13 cellular contexts compared by ENCODE assay signal in the genomic region with DNA sequence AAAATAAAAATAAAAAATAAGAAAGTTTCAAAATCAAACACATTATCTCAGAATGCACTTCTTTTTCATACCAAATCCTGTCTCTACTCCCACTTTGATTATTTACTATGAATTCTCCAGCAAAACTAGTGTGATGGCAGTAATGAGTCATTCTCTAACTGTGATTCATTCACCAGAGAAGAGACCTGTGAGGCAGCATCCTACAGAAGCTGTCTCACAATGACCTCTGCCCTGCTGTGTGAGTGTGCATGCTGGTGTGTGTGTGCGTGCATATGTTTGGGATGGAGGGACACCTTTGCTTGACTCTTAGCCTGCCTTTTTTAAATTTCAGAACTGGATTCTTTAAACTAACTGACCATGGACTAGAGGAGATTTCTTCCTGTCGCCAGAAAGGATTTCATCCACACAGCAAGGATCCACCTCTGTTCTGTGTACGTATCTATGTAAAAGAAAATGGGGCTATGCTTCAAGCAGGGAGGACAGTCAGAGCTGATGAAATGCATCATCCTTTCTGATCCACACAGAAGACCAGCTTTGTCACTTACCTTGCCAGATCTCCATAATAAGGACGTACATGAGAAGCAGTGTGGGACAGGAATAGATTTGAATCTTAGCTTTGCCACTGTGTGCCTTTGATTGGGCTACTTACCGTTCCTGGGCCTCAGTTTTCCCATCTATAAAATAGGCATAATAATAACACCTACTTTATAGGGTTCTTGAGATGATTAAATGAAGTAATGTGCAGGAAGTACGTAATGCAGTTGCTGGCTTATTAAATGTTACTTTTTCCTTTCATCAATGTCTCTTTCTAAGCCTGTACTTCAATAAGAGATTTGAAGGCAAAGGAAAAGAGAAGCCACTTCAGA. TPM values are rescaled to one million over a fixed set of nuclear protein-coding genes. Genes with fewer than 3 reads are reported as not detected.
DNase-seq lines count a peak whose midpoint lies in the region; ATAC-seq, FAIRE-seq and TF ChIP-seq lines count a peak whose summit lies in the region.
"Had no signal": no experiment of that assay in that cellular context is flagged by ENCODE, and none has a peak within 500 bp of the region (broad histone marks: within the 10 kb centered on the region; RNA-seq: fewer than 3 reads in every experiment).

No MANE protein-coding gene starts in this region.

- no peak for TF ChIP-seq POLR2A in stomach (IDR thresholded peaks at IDR 0.05)

- no peaks in the 10 kb centered on the region for H3K27me3 ChIP-seq in stomach
- H3K27me3 ChIP-seq: esophagus squamous epithelium, right lobe of liver had no signal

- H3K4me1 ChIP-seq in stomach = no peaks in the 10 kb centered on the region
- H3K4me1 ChIP-seq: esophagus squamous epithelium, right lobe of liver had no signal

- CTCF ChIA-PET in activated naive CD4-positive, alpha-beta T cell treated with anti-CD3 and anti-CD28 coated beads for 36 hours (lab: Charles Lee) = no interaction called here

- no peak overlapping the region for H3K27ac Mint-ChIP-seq in activated naive CD4-positive, alpha-beta T cell treated with anti-CD3 and anti-CD28 coated beads for 36 hours
- H3K27ac Mint-ChIP-seq in activated T-cell treated with anti-CD3 and anti-CD28 coated beads, Interleukin-2, amount 50 U/mL, for 24 hours = peak overlapping the region; percentile 90
- H3K27ac Mint-ChIP-seq: IgD-negative memory B cell had no signal

- H3K4me1 Mint-ChIP-seq in activated naive CD4-positive, alpha-beta T cell treated with anti-CD3 and anti-CD28 coated beads for 36 hours (ENCODE audit: low read depth) = peaks cover 15% of the 10 kb centered on the region
- peaks cover 41% of the 10 kb centered on the region for H3K4me1 Mint-ChIP-seq in activated T-cell treated with anti-CD3 and anti-CD28 coated beads, Interleukin-2, amount 50 U/mL, for 24 hours (ENCODE audit: low read depth)

- no peak for TF ChIP-seq EP300 in stomach (IDR thresholded peaks at IDR 0.05)

- DNase-seq in activated naive CD4-positive, alpha-beta T cell treated with anti-CD3 and anti-CD28 coated beads for 36 hours = peak; percentile 73
- no peak for DNase-seq in activated naive CD4-positive, alpha-beta T cell (lab: John Stamatoyannopoulos, UW)
- peak; percentile 45 for DNase-seq in activated T-cell treated with anti-CD3 and anti-CD28 coated beads, Interleukin-2, amount 50 U/mL, for 24 hours
- DNase-seq in hepatic stellate cell (ENCODE audit: low spot score) (peak; percentile 64), urothelium cell line (ENCODE audit: low spot score) (peak; percentile 75), stomach (no peak), AML-193 (lab: John Stamatoyannopoulos, UW) (no peak)
- DNase-seq: esophagus squamous epithelium, right lobe of liver, T-helper 9 cell had no signal

- H3K27me3 Mint-ChIP-seq in activated naive CD4-positive, alpha-beta T cell treated with anti-CD3 and anti-CD28 coated beads for 36 hours (ENCODE audit: low read depth) = no peaks in the 10 kb centered on the region
- no peaks in the 10 kb centered on the region for H3K27me3 Mint-ChIP-seq in activated T-cell treated with anti-CD3 and anti-CD28 coated beads, Interleukin-2, amount 50 U/mL, for 24 hours
- H3K27me3 Mint-ChIP-seq: IgD-negative memory B cell had no signal

- no peaks in the 10 kb centered on the region for H3K9me3 Mint-ChIP-seq in activated naive CD4-positive, alpha-beta T cell treated with anti-CD3 and anti-CD28 coated beads for 36 hours
- H3K9me3 Mint-ChIP-seq in activated T-cell treated with anti-CD3 and anti-CD28 coated beads, Interleukin-2, amount 50 U/mL, for 24 hours = no peaks in the 10 kb centered on the region

- no peak overlapping the region for H3K4me3 ChIP-seq in stomach
- H3K4me3 ChIP-seq: esophagus squamous epithelium, right lobe of liver had no signal

- no peak for FAIRE-seq in urothelium cell line (lab: Jason Lieb, UNC)

- TF ChIP-seq CTCF in stomach (IDR thresholded peaks at IDR 0.05) = no peak

- 84 to 95% (median 91%) methylated on average over 6 of the region's 6 CpGs for WGBS in stomach, 5 donors

- ATAC-seq in GM21526 (IDR thresholded peaks at IDR 0.05; ENCODE audit: low FRiP score, unreplicated experiment) = no peak

- no peak overlapping the region for H3K27ac ChIP-seq in stomach
- H3K27ac ChIP-seq: C4-2B, esophagus squamous epithelium, right lobe of liver had no signal

- peaks cover 21 to 97% (median 94%) of the 10 kb centered on the region in 4 donors for H3K36me3 ChIP-seq in stomach

- peaks cover 65% of the 10 kb centered on the region for H3K36me3 Mint-ChIP-seq in activated naive CD4-positive, alpha-beta T cell treated with anti-CD3 and anti-CD28 coated beads for 36 hours (ENCODE audit: low read depth)
- peaks cover 59% of the 10 kb centered on the region for H3K36me3 Mint-ChIP-seq in activated T-cell treated with anti-CD3 and anti-CD28 coated beads, Interleukin-2, amount 50 U/mL, for 24 hours (ENCODE audit: low read depth)

- H3K4me3 Mint-ChIP-seq in activated naive CD4-positive, alpha-beta T cell treated with anti-CD3 and anti-CD28 coated beads for 36 hours = no peak overlapping the region
- H3K4me3 Mint-ChIP-seq in activated T-cell treated with anti-CD3 and anti-CD28 coated beads, Interleukin-2, amount 50 U/mL, for 24 hours = peak overlapping the region; percentile 35
- H3K4me3 Mint-ChIP-seq: IgD-negative memory B cell had no signal

- no peaks in the 10 kb centered on the region for H3K9me3 ChIP-seq in stomach
- H3K9me3 ChIP-seq: esophagus squamous epithelium, right lobe of liver had no signal

- intact Hi-C loops in activated naive CD4-positive, alpha-beta T cell treated with anti-CD3 and anti-CD28 coated beads for 36 hours (cut with micrococcal nuclease) = loop anchor here (1.0 to 2.0 kb wide), 3 partner anchors 29 to 66 kb away; partner anchors contain the start of gene DGUOK
- intact Hi-C loops in stomach (cut with DNase I; ENCODE audit: low total_unique reads) = no loop called here

RNA-seq across cellular contexts. Expression of gene STAMBP, which starts 31.2 kb away (rescaled TPM):
- total RNA-seq in activated naive CD4-positive, alpha-beta T cell treated with anti-CD3 and anti-CD28 coated beads for 36 hours = 10 to 100 TPM; 80.5 to 80.7 TPM
- 10 to 100 TPM; 22.6 to 84.9 (median 50.4) TPM for total RNA-seq in stomach
- polyA plus RNA-seq in stomach = 10 to 100 TPM; 28.0 to 34.1 (median 32.2) TPM

RNA-seq across cellular contexts. Expression of gene ACTG2, which starts 32.9 kb away (rescaled TPM):
- not detected for total RNA-seq in activated naive CD4-positive, alpha-beta T cell treated with anti-CD3 and anti-CD28 coated beads for 36 hours
- total RNA-seq in stomach = 1,000 to 10,000 TPM in 2 of 5 donors, 100 to 1,000 TPM in 3; 444 to 2,977 (median 978) TPM
- 1,000 to 10,000 TPM in 1 of 3 donors, 100 to 1,000 TPM in 2; 143 to 1,485 (median 206) TPM for polyA plus RNA-seq in stomach
- polyA plus RNA-seq: IgD-negative memory B cell had no signal

Comparison
In these comparisons a context has a peak if more than half of its experiments do, and no peak if none do; other contexts are left out.
1. DNase-seq: peak in activated naive CD4-positive, alpha-beta T cell treated with anti-CD3 and anti-CD28 coated beads for 36 hours (single experiment), activated T-cell treated with anti-CD3 and anti-CD28 coated beads, Interleukin-2, amount 50 U/mL, for 24 hours (single experiment), hepatic stellate cell (single experiment) and urothelium cell line (single experiment); none in activated naive CD4-positive, alpha-beta T cell (0 of 4), stomach (single experiment) and AML-193 (0 of 2).
2. RNA of gene ACTG2, which starts 32.9 kb away (total RNA-seq): 444 to 2,977 TPM in stomach; not detected in activated naive CD4-positive, alpha-beta T cell treated with anti-CD3 and anti-CD28 coated beads for 36 hours; every median in the first group is over 100 times any median in the second.